ENCODE assay signal across 8 cellular contexts in genomic region chr1:160618763-160619274, GRCh38. TPM values are rescaled to one million over a fixed set of nuclear protein-coding genes. Genes with fewer than 3 reads are reported as not detected.
DNase-seq lines count a peak whose midpoint lies in the region; ATAC-seq, FAIRE-seq and TF ChIP-seq lines count a peak whose summit lies in the region.

No MANE protein-coding gene starts in this region.

- TF ChIP-seq CTCF in Panc1 (IDR thresholded peaks at IDR 0.05) (peak; percentile 72), H1 (IDR thresholded peaks at IDR 0.05; ENCODE audit: control extremely low read depth in 1 of 3, insufficient read depth in 1 of 3, low read depth in 1 of 3, low read length in 3 of 3) (peak in 2 of 3 experiments; percentile 39 to 69; a peak in 3 of 4 replicates), type B pancreatic cell (conservative IDR thresholded peaks at IDR 0.05) (peak; percentile 66), pancreas (IDR thresholded peaks at IDR 0.05) (peak in 2 of 4 donors; percentile 16 to 23)

- H3K4me1 ChIP-seq in Panc1 (ENCODE audit: control insufficient read depth, insufficient read depth, low read length) (no peaks in the 10 kb centered on the region), H1 (replicated peaks in 1 of 4; ENCODE audit: control insufficient read depth in 3 of 4, insufficient read depth in 4 of 4, low read length in 3 of 4) (no peaks in the 10 kb centered on the region; a peak in 1 of 7 replicates), pancreas (no peaks in the 10 kb centered on the region)

- no peak overlapping the region for H3K27ac ChIP-seq in Panc1 (ENCODE audit: low read length)
- no peak overlapping the region for H3K27ac ChIP-seq in H1 (ENCODE audit: low read depth, low read length)
- no peak overlapping the region for H3K27ac ChIP-seq in pancreas

- H3K27me3 Mint-ChIP-seq in type B pancreatic cell, result peaks cover 10% of the 10 kb centered on the region

- H4K8ac ChIP-seq in H1 (ENCODE audit: extremely low read depth, insufficient read depth, low read length), result no peak overlapping the region

- H3K4ac ChIP-seq in H1 (replicated peaks; ENCODE audit: insufficient read length, low read depth, low read length), result no peak overlapping the region

- in situ Hi-C loops in Panc1 (cut with HindIII; ENCODE audit: low pct_unique_long_range_greater_than_20kb, low sequenced_read_pairs), result no loop called here

- no peak overlapping the region for H3K14ac ChIP-seq in H1 (ENCODE audit: insufficient read length)

- H3K23ac ChIP-seq in H1 (ENCODE audit: insufficient read length), result no peak overlapping the region

- POLR2A ChIA-PET in Panc1 (lab: Charles Lee), result no interaction called here
- POLR2A ChIA-PET in H1 (lab: Charles Lee; ENCODE audit: partially characterized antibody), result interaction anchor here (1.4 kb wide), 1 partner anchor 11 kb away, joined by 4 read pairs; no protein-coding TSS in a partner anchor

- H2BK20ac ChIP-seq in H1 (ENCODE audit: low read length), result peak overlapping the region; percentile 75; the same call in 1 of the 2 replicates

- no peaks in the 10 kb centered on the region for H3K79me1 ChIP-seq in H1 (ENCODE audit: low read depth, low read length)

- no TSS peak for BruUV-seq in Panc1 (replicated peaks; lab: Mats Ljungman, UMichigan)

- ATAC-seq in Panc1, result no peak
- no peak for ATAC-seq in GM21576 (IDR thresholded peaks at IDR 0.05; ENCODE audit: unreplicated experiment)
- no peak for ATAC-seq in pancreas

- CTCF ChIA-PET in Panc1 (lab: Charles Lee), result interaction anchor here (0.6 kb wide), 1 partner anchor 344 kb away, joined by 5 read pairs; no protein-coding TSS in a partner anchor
- CTCF ChIA-PET in H1 (lab: Charles Lee; ENCODE audit: partially characterized antibody), result interaction anchor here (0.6 to 4.9 kb wide), 21 partner anchors 8 to 529 kb away, joined by 3 to 58 read pairs (median 4); partner anchors contain the start of gene SLAMF1

- H3K79me2 ChIP-seq in H1 (ENCODE audit: control insufficient read depth in 1 of 2, insufficient read depth in 2 of 2, low read length in 2 of 2), result no peaks in the 10 kb centered on the region

- intact Hi-C loops in Panc1 (cut with micrococcal nuclease; ENCODE audit: unreplicated experiment) (no loop called here), pancreas (cut with DNase I) (loop anchor here in 1 of 3 donors (10.0 kb wide), 1 partner anchor 194 kb away; no protein-coding TSS in a partner anchor)

- H3K4me3 ChIP-seq in Panc1 (ENCODE audit: low read depth in 2 of 2, low read length in 2 of 2) (no peak overlapping the region), H1 (ENCODE audit: extremely low read depth in 1 of 4, insufficient read depth in 2 of 4, low read depth in 3 of 4, low read length in 4 of 4) (no peak overlapping the region), pancreas (no peak overlapping the region)

- no peak for TF ChIP-seq EP300 in H1 (IDR thresholded peaks at IDR 0.05; ENCODE audit: borderline replicate concordance in 1 of 2, low read depth in 2 of 2, low read length in 2 of 2)

- no peak overlapping the region for H2BK5ac ChIP-seq in H1 (ENCODE audit: low read depth, low read length)

- no peak overlapping the region for H3K4me2 ChIP-seq in H1 (ENCODE audit: insufficient read depth in 1 of 2, low read depth in 2 of 2, low read length in 2 of 2)

- no peak overlapping the region for H3K18ac ChIP-seq in H1 (ENCODE audit: extremely low read depth, low read length)

- WGBS in H1 (ENCODE audit: extremely low coverage in 1 of 2, insufficient coverage in 1 of 2, insufficient read length in 1 of 2, insufficient replicate concordance in 2 of 2, low coverage in 1 of 2, low lambda C conversion rate in 2 of 2, missing lambda C conversion rate in 1 of 2), 2 experiments, result 98% methylated on average over 3 of the region's 3 CpGs; no CpG with 5 or more reads in 1 of the 2 experiments
- WGBS in pancreas, 2 donors, result 83 to 92% methylated on average over 3 of the region's 3 CpGs

- no peak overlapping the region for H4K5ac ChIP-seq in H1 (ENCODE audit: insufficient read length, low read depth, low read length)

- no peak overlapping the region for H3K27ac Mint-ChIP-seq in type B pancreatic cell

- peak in 1 of 2 experiments; percentile 40; a peak in 1 of 4 replicates for TF ChIP-seq RAD21 in H1 (IDR thresholded peaks at IDR 0.05 in 1 of 2, conservative IDR thresholded peaks at IDR 0.05 in 1 of 2; ENCODE audit: low read depth in 2 of 2, low read length in 2 of 2)

- no peaks in the 10 kb centered on the region for H3K36me3 ChIP-seq in Panc1 (ENCODE audit: control insufficient read depth, insufficient read depth, low read length)
- H3K36me3 ChIP-seq in H1 (ENCODE audit: control insufficient read depth in 2 of 4, insufficient read depth in 4 of 4, low read length in 3 of 4), result no peaks in the 10 kb centered on the region
- H3K36me3 ChIP-seq in pancreas, result no peaks in the 10 kb centered on the region

- H3K9me3 Mint-ChIP-seq in type B pancreatic cell, result no peaks in the 10 kb centered on the region

- no peak overlapping the region for H4K91ac ChIP-seq in H1 (replicated peaks; ENCODE audit: insufficient read length, low read length)

- H2BK15ac ChIP-seq in H1 (ENCODE audit: low read length), result no peak overlapping the region

- no peaks in the 10 kb centered on the region; the same call in 1 of the 2 replicates for H3K23me2 ChIP-seq in H1 (ENCODE audit: low read depth, low read length)

- H3K9ac ChIP-seq in H1 (replicated peaks in 1 of 4; ENCODE audit: extremely low read depth in 1 of 4, low read depth in 3 of 4, low read length in 3 of 4), result no peak overlapping the region

- peak; percentile 53 for DNase-seq in stimulated activated CD4-positive, alpha-beta T cell treated with anti-CD3 and anti-CD28 coated beads, Interleukin-15, amount 100 ng/mL, for 24 hours
- no peak for DNase-seq in stimulated activated CD4-positive, alpha-beta T cell treated with anti-CD3 and anti-CD28 coated beads, Interleukin-4, amount 100 ng/mL, for 1 hour
- DNase-seq in Panc1 (ENCODE audit: low read depth, low spot score) (peak; percentile 12), H1 (ENCODE audit: low read depth in 1 of 2, low spot score in 2 of 2) (no peak), type B pancreatic cell (ENCODE audit: extremely low spot score, unreplicated experiment) (no peak), ureter (ENCODE audit: low spot score) (no peak), pancreas (no peak)

- H3K56ac ChIP-seq in H1 (replicated peaks; ENCODE audit: insufficient read length, low read depth, low read length), result no peak overlapping the region

- no peak overlapping the region for H2BK120ac ChIP-seq in H1 (replicated peaks; ENCODE audit: low read depth, low read length)

- H2AK5ac ChIP-seq in H1 (ENCODE audit: low read depth, low read length), result no peak overlapping the region

- TF ChIP-seq POLR2A in H1 (IDR thresholded peaks at IDR 0.05; ENCODE audit: control extremely low read depth in 1 of 2, low read depth in 2 of 2, low read length in 2 of 2), result no peak

- FAIRE-seq in H1 (lab: Jason Lieb, UNC) (peak; percentile 52), pancreas (lab: Jason Lieb, UNC) (no peak)

- no peaks in the 10 kb centered on the region for H3K4me1 Mint-ChIP-seq in type B pancreatic cell (ENCODE audit: unreplicated experiment)

- H4K20me1 ChIP-seq in H1 (replicated peaks in 1 of 2; ENCODE audit: control insufficient read depth in 1 of 2, insufficient read depth in 2 of 2, low read length in 2 of 2), result no peaks in the 10 kb centered on the region

- no peak overlapping the region for H3K4me3 Mint-ChIP-seq in type B pancreatic cell

- peak overlapping the region; percentile 94; the same call in 1 of the 2 replicates for H2AFZ ChIP-seq in H1 (ENCODE audit: low read length)

- H3K36me3 Mint-ChIP-seq in type B pancreatic cell, result no peaks in the 10 kb centered on the region

- H3K27me3 ChIP-seq in Panc1 (ENCODE audit: control insufficient read depth, insufficient read depth, low read length) (peaks cover 4% of the 10 kb centered on the region), H1 (replicated peaks in 1 of 4; ENCODE audit: control insufficient read depth in 3 of 4, extremely low read depth in 1 of 4, insufficient read depth in 3 of 4, low read length in 3 of 4) (no peaks in the 10 kb centered on the region), pancreas (no peaks in the 10 kb centered on the region)

- H3K9me3 ChIP-seq in Panc1 (ENCODE audit: control insufficient read depth, insufficient read depth, low read depth, low read length), result no peaks in the 10 kb centered on the region
- H3K9me3 ChIP-seq in H1 (ENCODE audit: insufficient read depth in 2 of 2, low read depth in 1 of 2, low read length in 1 of 2), result no peaks in the 10 kb centered on the region
- no peaks in the 10 kb centered on the region for H3K9me3 ChIP-seq in pancreas

- no peak overlapping the region for H2BK12ac ChIP-seq in H1 (ENCODE audit: low read depth, low read length)

RNA-seq across cellular contexts. Expression of gene SLAMF1, which starts 28.0 kb away (rescaled TPM):
- total RNA-seq in Panc1 (2021; ENCODE audit: unreplicated experiment), result not detected
- polyA plus RNA-seq in Panc1 (2012; ENCODE audit: insufficient read length), result not detected
- not detected in 2 replicates for total RNA-seq in H1 (2021; fragmentation: NEBNext Ultra II Directional; extraction: Animal tissue kit (Norgen Biotek cat#: 25700))
- not detected in 2 replicates for polyA plus RNA-seq in H1 (2011; rRNA removed)
- polyA plus RNA-seq in H1 (2011; cell fraction: cytosol; rRNA removed), result not detected
- not detected for polyA plus RNA-seq in H1 (2011; cell fraction: nucleus; rRNA removed)
- polyA plus RNA-seq in H1 (2012, experiment 1 of 2), result not detected in 4 replicates
- not detected for polyA plus RNA-seq in H1 (2012, experiment 2 of 2)
- not detected for polyA plus RNA-seq in H1 (2013, experiment 1 of 2)
- 0.02 TPM for polyA plus RNA-seq in H1 (2013, experiment 2 of 2)
- not detected in 2 replicates for polyA minus RNA-seq in H1 (2011; rRNA and poly(A)+ RNA removed)
- not detected for polyA minus RNA-seq in H1 (2011; cell fraction: cytosol; rRNA and poly(A)+ RNA removed)
- polyA minus RNA-seq in H1 (2011; cell fraction: nucleus; rRNA and poly(A)+ RNA removed), result not detected
- total RNA-seq in type B pancreatic cell (ENCODE audit: low replicate concordance), result not detected in 2 replicates
- total RNA-seq in ureter, result 0.83 TPM
- total RNA-seq in pancreas, result under 1 TPM in 5 of 6 donors, not detected in 1; 0.16 to 0.47 (median 0.40) TPM
- polyA plus RNA-seq in pancreas, result under 1 TPM; 0.19 to 0.38 TPM

RNA-seq across cellular contexts. Expression of gene CD84, which starts 39.5 kb away (rescaled TPM):
- total RNA-seq in Panc1 (2021; ENCODE audit: unreplicated experiment), result 0.26 TPM
- not detected for polyA plus RNA-seq in Panc1 (2012; ENCODE audit: insufficient read length)
- not detected in 2 replicates for total RNA-seq in H1 (2021; fragmentation: NEBNext Ultra II Directional; extraction: Animal tissue kit (Norgen Biotek cat#: 25700))
- not detected in 2 replicates for polyA plus RNA-seq in H1 (2011; rRNA removed)
- polyA plus RNA-seq in H1 (2011; cell fraction: cytosol; rRNA removed), result not detected
- polyA plus RNA-seq in H1 (2011; cell fraction: nucleus; rRNA removed), result not detected
- not detected in 4 replicates for polyA plus RNA-seq in H1 (2012, experiment 1 of 2)
- not detected for polyA plus RNA-seq in H1 (2012, experiment 2 of 2)
- polyA plus RNA-seq in H1 (2013, experiment 1 of 2), result not detected
- polyA plus RNA-seq in H1 (2013, experiment 2 of 2), result not detected
- not detected in 2 replicates for polyA minus RNA-seq in H1 (2011; rRNA and poly(A)+ RNA removed)
- polyA minus RNA-seq in H1 (2011; cell fraction: cytosol; rRNA and poly(A)+ RNA removed), result not detected
- polyA minus RNA-seq in H1 (2011; cell fraction: nucleus; rRNA and poly(A)+ RNA removed), result not detected
- total RNA-seq in type B pancreatic cell (ENCODE audit: low replicate concordance), result not detected in 2 replicates
- total RNA-seq in ureter, result 7.7 TPM
- total RNA-seq in pancreas, result 10 to 100 TPM in 1 of 6 donors, 1 to 10 TPM in 5; 2.3 to 13.2 (median 3.7) TPM
- polyA plus RNA-seq in pancreas, result under 1 TPM; 0.16 to 0.57 TPM

Comparison
In these comparisons a context has a peak if more than half of its experiments do, and no peak if none do; other contexts are left out.
1. DNase-seq: peak in stimulated activated CD4-positive, alpha-beta T cell treated with anti-CD3 and anti-CD28 coated beads, Interleukin-15, amount 100 ng/mL, for 24 hours (single experiment) and Panc1 (single experiment); none in stimulated activated CD4-positive, alpha-beta T cell treated with anti-CD3 and anti-CD28 coated beads, Interleukin-4, amount 100 ng/mL, for 1 hour (single experiment), H1 (0 of 2), type B pancreatic cell (single experiment), ureter (single experiment) and pancreas (0 of 6).